In the genomic region with DNA sequence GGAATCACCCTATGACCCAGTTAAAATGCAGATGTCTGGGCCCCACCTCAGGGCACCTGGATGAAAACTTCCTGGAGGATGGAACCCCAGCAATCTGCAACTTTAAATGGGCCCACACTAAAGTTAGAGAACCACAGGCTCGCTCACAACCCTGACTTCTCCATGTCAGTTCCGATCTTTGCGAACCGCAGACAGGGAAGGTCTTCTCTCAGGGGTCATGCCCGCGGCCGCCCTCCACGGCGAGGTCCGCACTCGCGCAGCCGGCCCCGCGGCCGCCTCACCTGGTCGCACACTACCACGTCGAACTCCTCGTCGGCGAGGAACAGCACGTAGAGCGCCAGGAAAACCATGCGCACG, we compare ENCODE assay signal across 1 cellular context.
TF ChIP-seq lines count a peak whose summit lies in the region.

No MANE protein-coding gene starts in this region.

TF ChIP-seq in IMR-90, 13 proteins besides CTCF, POLR2A, EP300 and RAD21 (continued from another document):
- TF ChIP-seq, protein P1, sequence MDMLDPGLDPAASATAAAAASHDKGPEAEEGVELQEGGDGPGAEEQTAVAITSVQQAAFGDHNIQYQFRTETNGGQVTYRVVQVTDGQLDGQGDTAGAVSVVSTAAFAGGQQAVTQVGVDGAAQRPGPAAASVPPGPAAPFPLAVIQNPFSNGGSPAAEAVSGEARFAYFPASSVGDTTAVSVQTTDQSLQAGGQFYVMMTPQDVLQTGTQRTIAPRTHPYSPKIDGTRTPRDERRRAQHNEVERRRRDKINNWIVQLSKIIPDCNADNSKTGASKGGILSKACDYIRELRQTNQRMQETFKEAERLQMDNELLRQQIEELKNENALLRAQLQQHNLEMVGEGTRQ (IDR thresholded peaks at IDR 0.05; ENCODE audit: low read depth, low read length) = no peak
- no peak for TF ChIP-seq MXI1 (IDR thresholded peaks at IDR 0.05; ENCODE audit: borderline replicate concordance, low read depth, low read length)
- no peak for TF ChIP-seq MAZ (IDR thresholded peaks at IDR 0.05; ENCODE audit: borderline replicate concordance, low read depth, low read length)
- TF ChIP-seq CHD1 (IDR thresholded peaks at IDR 0.05; ENCODE audit: low read depth, low read length) = no peak
- TF ChIP-seq NFE2L2 (IDR thresholded peaks at IDR 0.05; ENCODE audit: low read depth, low read length) = no peak
- no peak for TF ChIP-seq CEBPB (IDR thresholded peaks at IDR 0.05; ENCODE audit: low read depth, low read length)
- TF ChIP-seq BHLHE40 (IDR thresholded peaks at IDR 0.05; ENCODE audit: low read depth, low read length) = no peak
- TF ChIP-seq SMC3 (IDR thresholded peaks at IDR 0.05; ENCODE audit: low read depth, low read length) = no peak
